22 cellular contexts compared by ENCODE assay signal in the genomic region with DNA sequence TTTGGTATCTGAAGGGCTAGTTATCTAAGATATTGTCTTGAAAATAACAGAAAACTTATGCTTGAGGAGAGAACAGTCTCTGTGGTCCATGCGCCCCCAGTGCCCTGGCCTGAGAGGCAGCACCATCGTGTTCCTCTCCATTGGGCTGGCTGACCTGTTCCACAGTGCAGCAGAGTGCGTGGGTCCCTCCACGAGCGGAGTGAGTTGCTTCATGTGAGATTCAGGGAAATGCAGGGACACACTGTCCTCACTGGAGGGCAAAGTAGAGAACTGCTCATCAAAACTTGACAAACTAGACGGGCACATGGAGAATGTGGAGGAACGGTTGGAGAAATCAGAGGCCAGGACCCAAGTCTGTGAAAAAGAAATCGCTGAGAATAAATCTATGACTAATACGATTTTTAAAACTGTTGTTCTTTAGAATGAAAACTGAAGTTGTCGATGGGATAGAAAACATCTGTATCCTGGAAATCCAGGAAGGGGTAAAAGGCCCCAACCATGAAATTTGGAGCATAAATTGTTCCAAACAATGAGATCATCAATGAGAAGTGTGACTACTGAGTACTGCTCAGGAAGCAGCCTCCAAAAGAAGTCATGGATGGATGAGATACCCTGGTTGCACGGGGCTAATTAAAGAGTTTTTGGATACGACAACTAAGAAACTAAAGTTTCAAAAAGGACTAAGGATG. TPM values are rescaled to one million over a fixed set of nuclear protein-coding genes. Genes with fewer than 3 reads are reported as not detected.
DNase-seq lines count a peak whose midpoint lies in the region; ATAC-seq and TF ChIP-seq lines count a peak whose summit lies in the region.
"Had no signal": no experiment of that assay in that cellular context is flagged by ENCODE, and none has a peak within 500 bp of the region (broad histone marks: within the 10 kb centered on the region; RNA-seq: fewer than 3 reads in every experiment).

No MANE protein-coding gene starts in this region.

- H3K27me3 ChIP-seq in H9 (ENCODE audit: insufficient read depth, low read length) = no peaks in the 10 kb centered on the region
- H3K27me3 ChIP-seq in esophagus muscularis mucosa = no peaks in the 10 kb centered on the region
- H3K27me3 ChIP-seq in sigmoid colon = no peaks in the 10 kb centered on the region
- H3K27me3 ChIP-seq: gastrocnemius medialis, ovary had no signal

- H3K9me3 ChIP-seq in H9 (ENCODE audit: control insufficient read depth, low read depth, low read length) = no peaks in the 10 kb centered on the region
- H3K9me3 ChIP-seq in esophagus muscularis mucosa = no peaks in the 10 kb centered on the region
- no peaks in the 10 kb centered on the region for H3K9me3 ChIP-seq in sigmoid colon
- H3K9me3 ChIP-seq: gastrocnemius medialis, ovary had no signal

- intact Hi-C loops in esophagus muscularis mucosa (cut with DNase I) (loop anchor here (5.0 kb wide), 1 partner anchor 61 kb away; a partner anchor contains a TSS), sigmoid colon (cut with DNase I) (loop anchor here (10.0 kb wide), 1 partner anchor 53 kb away; no protein-coding TSS in a partner anchor)

- peaks cover 2% of the 10 kb centered on the region; the same call in 1 of the 2 replicates for H3K79me2 ChIP-seq in H9 (ENCODE audit: insufficient read depth, low read length)

- H2BK15ac ChIP-seq in H9 (ENCODE audit: low read depth, low read length) = no peak overlapping the region

- H4K5ac ChIP-seq in H9 (ENCODE audit: insufficient read length, low read depth, low read length) = no peak overlapping the region

- H3K27me3 Mint-ChIP-seq in activated T-cell treated with anti-CD3 and anti-CD28 coated beads, Interleukin-2, amount 50 U/mL, for 72 hours (ENCODE audit: low read depth) = no peaks in the 10 kb centered on the region
- no peaks in the 10 kb centered on the region for H3K27me3 Mint-ChIP-seq in H9 (ENCODE audit: low read depth)
- H3K27me3 Mint-ChIP-seq: IgD-negative memory B cell, memory B cell, type B pancreatic cell had no signal

- H3K9me3 Mint-ChIP-seq in activated T-cell treated with anti-CD3 and anti-CD28 coated beads, Interleukin-2, amount 50 U/mL, for 72 hours = no peaks in the 10 kb centered on the region
- H3K9me3 Mint-ChIP-seq in H9 = no peaks in the 10 kb centered on the region
- H3K9me3 Mint-ChIP-seq: activated T-helper 2 cell treated with anti-CD3 and anti-CD28 coated beads, Interferon-gamma antibody, Interleukin-2, Interleukin-4, amounts not matched to agents 10 μg/mL and 5 μg/mL and 100 μg/mL, durations not matched to agents 14 hours and 24 hours and 36 hours; IgD-negative memory B cell; memory B cell; type B pancreatic cell had no signal

- no peak overlapping the region for H2BK5ac ChIP-seq in H9 (ENCODE audit: insufficient read length, low read length)

- H3K4me2 ChIP-seq in H9 (ENCODE audit: insufficient read depth, insufficient read length, low read length) = no peak overlapping the region

- H2BK12ac ChIP-seq in H9 (ENCODE audit: insufficient read length, low read depth, low read length) = no peak overlapping the region

- H3K18ac ChIP-seq in H9 (ENCODE audit: insufficient read length, low read depth, low read length) = no peak overlapping the region

- DNase-seq in activated T-cell treated with anti-CD3 and anti-CD28 coated beads, Interleukin-2, amount 50 U/mL, for 72 hours = no peak
- DNase-seq in activated T-cell treated with anti-CD3 and anti-CD28 coated beads for 4 hours (no peak), H9 (no peak), esophagus muscularis mucosa (ENCODE audit: extremely low spot score) (no peak), sigmoid colon (no peak), RKO (ENCODE audit: low spot score) (no peak), GM20000 (ENCODE audit: low spot score) (no peak), retina (no peak)
- DNase-seq: 8988T; activated CD4-positive, alpha-beta T cell treated with anti-CD3 and anti-CD28 coated beads for 1 hour; EL; gastrocnemius medialis; NCI-H1417 treated with DMSO at 0.1 percent for 48 hours; NCI-H524 treated with DMSO at 0.1 percent for 48 hours; ovary; stimulated activated CD4-positive, alpha-beta T cell treated with anti-CD3 and anti-CD28 coated beads, Interleukin-2, amount 100 ng/mL, for 24 hours; stimulated activated naive CD4-positive, alpha-beta T cell; SW 1271 had no signal

- TF ChIP-seq CTCF in H9 (conservative IDR thresholded peaks at IDR 0.05) = no peak
- no peak for TF ChIP-seq CTCF in esophagus muscularis mucosa (IDR thresholded peaks at IDR 0.05)
- TF ChIP-seq CTCF in sigmoid colon (IDR thresholded peaks at IDR 0.05) = no peak
- TF ChIP-seq CTCF in GM20000 (IDR thresholded peaks at IDR 0.05; ENCODE audit: extremely low read depth, missing control alignments) = no peak

- peak overlapping the region; percentile 12 for H3K27ac Mint-ChIP-seq in activated T-cell treated with anti-CD3 and anti-CD28 coated beads, Interleukin-2, amount 50 U/mL, for 72 hours
- peak overlapping the region; percentile 6 to 94 (median 42); a peak in 5 of 7 replicates for H3K27ac Mint-ChIP-seq in H9
- H3K27ac Mint-ChIP-seq: IgD-negative memory B cell, type B pancreatic cell had no signal

- H2BK120ac ChIP-seq in H9 (ENCODE audit: low read depth, low read length, poor library complexity, severe bottlenecking) = no peak overlapping the region

- H2AFZ ChIP-seq in H9 (ENCODE audit: low read length) = no peak overlapping the region

- no peak overlapping the region for H3K23ac ChIP-seq in H9 (ENCODE audit: insufficient read length, low read depth, low read length)

- no peak overlapping the region for H4K91ac ChIP-seq in H9 (ENCODE audit: insufficient read length, low read depth, low read length)

- no peak overlapping the region for H3T11ph ChIP-seq in H9 (ENCODE audit: low read length)

- H3K56ac ChIP-seq in H9 (ENCODE audit: insufficient read length, low read depth, low read length) = no peak overlapping the region

- no peak overlapping the region for H3K14ac ChIP-seq in H9 (ENCODE audit: insufficient read depth, low read length)

- TF ChIP-seq POLR2A in esophagus muscularis mucosa (IDR thresholded peaks at IDR 0.05; ENCODE audit: low read depth) (no peak), sigmoid colon (IDR thresholded peaks at IDR 0.05) (no peak)

- no CpG with 5 or more reads among the region's 12 CpGs for WGBS in H9 (ENCODE audit: extremely low coverage, insufficient read length, low lambda C conversion rate)
- 72% methylated on average over 10 of the region's 12 CpGs for WGBS in esophagus muscularis mucosa
- WGBS in sigmoid colon, 2 donors = 90 to 93% methylated on average over 12 of the region's 12 CpGs

- H3K23me2 ChIP-seq in H9 (ENCODE audit: insufficient read length, low read depth, low read length, poor library complexity, severe bottlenecking) = no peaks in the 10 kb centered on the region

- H3K36me3 ChIP-seq in esophagus muscularis mucosa (peaks cover 4 to 59% (median 21%) of the 10 kb centered on the region in 4 donors), sigmoid colon (peaks cover 0 to 49% (median 4%) of the 10 kb centered on the region in 4 donors)
- H3K36me3 ChIP-seq: ovary had no signal

- no peak overlapping the region for H2BK20ac ChIP-seq in H9 (ENCODE audit: low read depth, low read length, poor library complexity, severe bottlenecking)

- H3K4me3 Mint-ChIP-seq in activated T-cell treated with anti-CD3 and anti-CD28 coated beads, Interleukin-2, amount 50 U/mL, for 72 hours = no peak overlapping the region
- H3K4me3 Mint-ChIP-seq in H9 = no peak overlapping the region
- H3K4me3 Mint-ChIP-seq: IgD-negative memory B cell, memory B cell, type B pancreatic cell had no signal

- no peak overlapping the region for H3K4me3 ChIP-seq in esophagus muscularis mucosa
- H3K4me3 ChIP-seq in sigmoid colon = no peak overlapping the region
- H3K4me3 ChIP-seq: gastrocnemius medialis, ovary had no signal

- H3K4ac ChIP-seq in H9 (ENCODE audit: low read depth, low read length) = no peak overlapping the region

- no peak overlapping the region for H4K8ac ChIP-seq in H9 (replicated peaks; ENCODE audit: insufficient read length, low read depth, low read length)

- no peak overlapping the region for H2AK5ac ChIP-seq in H9 (ENCODE audit: insufficient read length, low read length)

- H4K20me1 ChIP-seq in H9 (ENCODE audit: control insufficient read depth, insufficient read depth, insufficient read length) = no peaks in the 10 kb centered on the region

- no peak overlapping the region for H3K9ac ChIP-seq in H9 (ENCODE audit: extremely low read depth, insufficient read length, low read length)

- ATAC-seq in activated T-cell treated with anti-CD3 and anti-CD28 coated beads, Interleukin-2, amount 50 U/mL, for 72 hours (replicated peaks in 1 of 2) = no peak
- ATAC-seq: gastrocnemius medialis had no signal

- H3K79me1 ChIP-seq in H9 (ENCODE audit: insufficient read depth, low read depth, low read length, poor library complexity, severe bottlenecking) = no peaks in the 10 kb centered on the region

- H3K27ac ChIP-seq in H9 (ENCODE audit: insufficient read length, low read depth, low read length) (no peak overlapping the region), esophagus muscularis mucosa (replicated peaks in 1 of 4) (peak overlapping the region; percentile 16 to 70 (median 50)), sigmoid colon (peak overlapping the region in 3 of 4 donors; percentile 49 to 61 (median 59))
- H3K27ac ChIP-seq: ovary had no signal

- no peaks in the 10 kb centered on the region for H3K4me1 Mint-ChIP-seq in activated T-cell treated with anti-CD3 and anti-CD28 coated beads, Interleukin-2, amount 50 U/mL, for 72 hours (ENCODE audit: low read depth)
- H3K4me1 Mint-ChIP-seq in H9 = peaks cover 0 to 3% of the 10 kb centered on the region in 2 experiments; a peak in 2 of 4 replicates

- peaks cover 0 to 10% of the 10 kb centered on the region in 2 donors for H3K36me3 Mint-ChIP-seq in activated T-cell treated with anti-CD3 and anti-CD28 coated beads, Interleukin-2, amount 50 U/mL, for 72 hours (ENCODE audit: insufficient read depth in 2 of 2)
- H3K36me3 Mint-ChIP-seq in H9 (ENCODE audit: insufficient read depth in 1 of 3, low read depth in 3 of 3) = peaks cover 17 to 52% (median 50%) of the 10 kb centered on the region in 3 experiments; a peak in 6 of 7 replicates
- H3K36me3 Mint-ChIP-seq: IgD-negative memory B cell had no signal

- no peak for TF ChIP-seq EP300 in esophagus muscularis mucosa (IDR thresholded peaks at IDR 0.05)
- TF ChIP-seq EP300 in sigmoid colon (IDR thresholded peaks at IDR 0.05) = no peak

- H3K4me1 ChIP-seq in H9 (ENCODE audit: insufficient read depth, low read length) (no peaks in the 10 kb centered on the region), esophagus muscularis mucosa (peaks cover 14 to 32% (median 26%) of the 10 kb centered on the region in 4 donors), sigmoid colon (peaks cover 0 to 22% (median 16%) of the 10 kb centered on the region in 4 donors)
- H3K4me1 ChIP-seq: gastrocnemius medialis had no signal

RNA-seq across cellular contexts. Expression of a gene that starts 58.1 kb away (rescaled TPM):
- total RNA-seq in activated T-cell treated with anti-CD3 and anti-CD28 coated beads, Interleukin-2, amount 50 U/mL, for 72 hours = 10 to 100 TPM; 39.8 to 51.4 TPM
- 41.6 and 43.1 TPM in 2 replicates for total RNA-seq in H9 (2021)
- total RNA-seq in esophagus muscularis mucosa = 10 to 100 TPM; 26.7 to 47.7 (median 31.4) TPM
- total RNA-seq in sigmoid colon = 10 to 100 TPM; 41.7 to 73.1 (median 46.7) TPM
- 10 to 100 TPM in 1 of 3 donors, 1 to 10 TPM in 2; 7.2 to 16.2 (median 7.2) TPM for polyA plus RNA-seq in sigmoid colon
